2 cellular contexts compared by ENCODE assay signal in genomic region chr7:135782377-135782776, GRCh38.
TF ChIP-seq lines count a peak whose summit lies in the region.

No MANE protein-coding gene starts in this region.

TF ChIP-seq in GM23338, 12 proteins besides CTCF, POLR2A, EP300 and RAD21:
- TF ChIP-seq ZNF114 (CRISPR knock-in tag; IDR thresholded peaks at IDR 0.05), result no peak
- TF ChIP-seq EZH2 (IDR thresholded peaks at IDR 0.05; ENCODE audit: low read depth, unreplicated experiment), result no peak
- TF ChIP-seq POLR2AphosphoS5 (IDR thresholded peaks at IDR 0.05; ENCODE audit: low read depth), result no peak
- no peak for TF ChIP-seq ZNF462 (CRISPR knock-in tag; IDR thresholded peaks at IDR 0.05)
- TF ChIP-seq NANOG (IDR thresholded peaks at IDR 0.05; ENCODE audit: borderline replicate concordance), result no peak
- TF ChIP-seq EZH2phosphoT487 (IDR thresholded peaks at IDR 0.05; ENCODE audit: unreplicated experiment), result no peak
- no peak for TF ChIP-seq ETS1 (IDR thresholded peaks at IDR 0.05)
- TF ChIP-seq CREB1 (CRISPR knock-in tag; IDR thresholded peaks at IDR 0.05; ENCODE audit: low read depth), result no peak

TF ChIP-seq in H1, 55 proteins besides CTCF, POLR2A, EP300 and RAD21:
- no peak for TF ChIP-seq MAFK (IDR thresholded peaks at IDR 0.05; ENCODE audit: low read depth, low read length)
- TF ChIP-seq SRF (IDR thresholded peaks at IDR 0.05; ENCODE audit: low read depth, low read length), result no peak
- no peak for TF ChIP-seq MAX (IDR thresholded peaks at IDR 0.05)
- no peak for TF ChIP-seq SIX5 (IDR thresholded peaks at IDR 0.05; ENCODE audit: low read depth, low read length)
- TF ChIP-seq SIRT6 (IDR thresholded peaks at IDR 0.05; ENCODE audit: low read length), result no peak
- no peak for TF ChIP-seq CEBPB (IDR thresholded peaks at IDR 0.05; ENCODE audit: low read depth, low read length)
- no peak for TF ChIP-seq CTBP2 (IDR thresholded peaks at IDR 0.05; ENCODE audit: borderline replicate concordance, insufficient read depth, insufficient read length, low read length)
- TF ChIP-seq TAF1 (IDR thresholded peaks at IDR 0.05; ENCODE audit: low read depth, low read length), result no peak
- no peak for TF ChIP-seq CBX8 (IDR thresholded peaks at IDR 0.05; ENCODE audit: borderline replicate concordance, low read depth, low read length)
- no peak for TF ChIP-seq CBX5 (IDR thresholded peaks at IDR 0.05; ENCODE audit: low read depth, low read length)
- TF ChIP-seq POLR2AphosphoS5 (IDR thresholded peaks at IDR 0.05; ENCODE audit: low read depth, low read length), result no peak
- no peak for TF ChIP-seq SIN3A (conservative IDR thresholded peaks at IDR 0.05 in 1 of 2, IDR thresholded peaks at IDR 0.05 in 1 of 2; ENCODE audit: low read depth in 1 of 2, low read length in 2 of 2)
